ENCODE assay signal across 17 cellular contexts in the genomic region with DNA sequence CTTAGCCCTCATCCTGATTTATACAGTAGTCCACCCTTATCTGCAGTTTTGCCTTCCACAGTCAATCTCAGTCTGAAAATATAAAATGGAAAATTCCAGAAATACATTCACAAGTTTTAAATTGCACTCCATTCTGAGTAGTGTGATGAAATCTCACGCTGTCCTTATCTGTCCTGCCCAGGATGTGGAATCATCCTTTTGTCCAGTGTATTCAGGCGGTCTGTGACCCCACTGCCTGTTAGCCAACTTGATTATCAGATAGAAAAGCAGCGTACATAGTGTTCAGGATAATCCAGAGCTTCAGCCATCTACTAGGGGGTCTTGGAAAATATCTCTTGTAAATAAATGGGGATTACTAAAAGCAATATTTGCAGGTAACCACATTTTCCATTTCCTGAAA.
DNase-seq lines count a peak whose midpoint lies in the region; ATAC-seq, FAIRE-seq and TF ChIP-seq lines count a peak whose summit lies in the region.
"Had no signal": no experiment of that assay in that cellular context is flagged by ENCODE, and none has a peak within 500 bp of the region (broad histone marks: within the 10 kb centered on the region; RNA-seq: fewer than 3 reads in every experiment).

No MANE protein-coding gene starts in this region.

- TF ChIP-seq CTCF in fibroblast of mammary gland (conservative IDR thresholded peaks at IDR 0.05; ENCODE audit: control insufficient read depth, insufficient read depth, low read depth, low read length), result no peak

- peak; percentile 79 for FAIRE-seq in RCC 7860 (lab: Jason Lieb, UNC)
- FAIRE-seq: GM18507 had no signal

- ATAC-seq in HG03342 (IDR thresholded peaks at IDR 0.05; ENCODE audit: unreplicated experiment), result no peak

- no peak overlapping the region for H3K4me3 ChIP-seq in fibroblast of mammary gland (ENCODE audit: control insufficient read depth, low read depth, low read length)
- H3K4me3 ChIP-seq: BLaER1 had no signal

- DNase-seq in HS-5 (ENCODE audit: low read depth) (peak; percentile 9), RCC 7860 (ENCODE audit: low spot score) (peak; percentile 34), amniotic epithelial cell (ENCODE audit: low read depth) (peak; percentile 51), fibroblast of mammary gland (ENCODE audit: low read depth) (peak; percentile 5), HuH-7 (ENCODE audit: low spot score) (no peak), amygdala (lab: John Stamatoyannopoulos, UW) (no peak), HT-29 (ENCODE audit: low spot score) (no peak)
- DNase-seq: 8988T; AML-193; Caco-2; CD8-positive, alpha-beta memory T cell; DMS53; HCEC 1CT; HFFc6 had no signal

Comparison
In these comparisons a context has a peak if more than half of its experiments do, and no peak if none do; other contexts are left out.
1. DNase-seq: peak in HS-5 (single experiment), RCC 7860 (single experiment), amniotic epithelial cell (single experiment) and fibroblast of mammary gland (single experiment); none in HuH-7 (single experiment), amygdala (0 of 56) and HT-29 (single experiment).